ENCODE assay signal across 8 cellular contexts in the genomic region with DNA sequence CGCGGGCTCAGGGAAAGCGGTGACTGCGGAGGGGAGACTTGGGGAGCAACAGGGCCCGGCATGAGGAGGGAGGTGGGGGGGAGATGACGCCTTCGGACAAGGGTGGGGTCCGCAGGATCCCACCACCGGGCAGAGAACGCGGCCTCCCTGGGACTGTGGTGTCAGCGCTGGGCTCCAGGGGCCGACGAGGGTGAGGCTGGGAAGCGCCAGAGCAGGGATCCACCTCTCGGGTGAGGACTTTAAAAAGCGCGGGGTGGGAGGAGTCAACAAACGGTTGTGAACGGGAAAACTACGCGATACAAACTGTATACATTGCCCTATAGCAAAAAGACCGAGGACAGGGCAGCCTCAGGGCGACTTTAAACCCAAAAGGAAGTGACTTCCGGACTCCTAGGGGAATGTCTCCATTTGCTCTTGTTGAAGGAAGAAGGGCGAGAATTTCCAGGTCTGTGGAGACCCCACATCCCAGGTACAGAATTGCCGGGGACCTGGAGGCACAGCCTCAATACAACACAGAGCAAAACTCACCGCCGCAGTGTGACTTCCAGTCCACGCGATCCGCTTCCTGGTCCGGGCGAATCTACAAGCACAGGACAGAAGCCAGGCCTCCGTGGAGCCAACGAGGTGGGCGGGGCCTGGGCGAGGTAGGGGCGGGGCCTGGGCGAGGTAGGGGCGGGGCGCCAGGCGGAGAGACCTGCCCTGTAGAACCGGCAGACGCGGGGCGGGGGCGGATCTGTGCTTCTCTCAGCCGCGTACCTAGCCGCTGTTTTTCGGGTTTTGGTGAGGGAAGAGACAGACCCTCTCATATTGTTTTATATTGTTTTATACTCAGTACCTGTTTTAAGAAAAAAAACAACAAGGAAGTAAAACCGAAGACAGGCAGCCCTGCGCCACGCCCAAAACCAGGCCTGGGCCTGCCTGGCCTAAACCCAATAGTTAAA. TPM values are rescaled to one million over a fixed set of nuclear protein-coding genes. Genes with fewer than 3 reads are reported as not detected.
DNase-seq lines count a peak whose midpoint lies in the region; TF ChIP-seq lines count a peak whose summit lies in the region.

A gene (minus strand): TSS at position 588 of the 941 bp plus-strand sequence. CDS start 5,555 bp downstream, outside the sequence.

- DNase-seq in GM04503 (ENCODE audit: low read depth), result peak; percentile 27
- DNase-seq in HFFc6, result peak; percentile 74
- DNase-seq in NCI-H1092 treated with DMSO at 0.1 percent for 48 hours (lab: John Stamatoyannopoulos, UW), result peak; percentile 56
- peak; percentile 78 for DNase-seq in T1000 (lab: John Stamatoyannopoulos, UW)
- peak; percentile 80 for DNase-seq in astrocyte of the spinal cord (ENCODE audit: low read depth, low spot score)
- DNase-seq in hepatocyte (ENCODE audit: low spot score), result peak; percentile 96
- DNase-seq in retinal pigment epithelial cell (ENCODE audit: low read depth), result no peak
- DNase-seq in NCI-H1694 treated with DMSO at 0.1 percent for 48 hours (lab: John Stamatoyannopoulos, UW), result no peak

- H3K4me3 Mint-ChIP-seq in HFFc6, result peak within 1 kb of the TSS; percentile 90

- H3K4me1 Mint-ChIP-seq in HFFc6 (ENCODE audit: low read depth), result peaks cover 41% of the 10 kb centered on the region

- H3K36me3 Mint-ChIP-seq in HFFc6 (ENCODE audit: low read depth), result peaks cover 19% of the 10 kb centered on the region

- peaks cover 12% of the 10 kb centered on the region for H3K4me1 ChIP-seq in hepatocyte (ENCODE audit: insufficient read depth)

- no peaks in the 10 kb centered on the region for H4K20me1 ChIP-seq in hepatocyte (ENCODE audit: insufficient read depth, poor library complexity, severe bottlenecking)

- H3K27ac ChIP-seq in hepatocyte, result peak within 1 kb of the TSS; percentile 99

- WGBS in hepatocyte (ENCODE audit: low lambda C conversion rate, missing lambda C conversion rate), result 4% methylated on average over 41 of the region's 55 CpGs

- no peaks in the 10 kb centered on the region for H3K9me3 Mint-ChIP-seq in HFFc6

- H3K4me3 ChIP-seq in astrocyte of the spinal cord (ENCODE audit: low read depth, low read length) (peak within 1 kb of the TSS; percentile 83), hepatocyte (peak within 1 kb of the TSS; percentile 75), retinal pigment epithelial cell (ENCODE audit: low read length) (peak within 1 kb of the TSS; percentile 90)

- no peaks in the 10 kb centered on the region for H3K9me3 ChIP-seq in hepatocyte (ENCODE audit: low read depth)

- H3K27me3 Mint-ChIP-seq in HFFc6 (ENCODE audit: insufficient read depth), result no peaks in the 10 kb centered on the region; the same call in none of the 2 replicates

- TF ChIP-seq CTCF in HFFc6 (IDR thresholded peaks at IDR 0.05) (no peak), astrocyte of the spinal cord (IDR thresholded peaks at IDR 0.05; ENCODE audit: low read depth, low read length) (no peak), hepatocyte (IDR thresholded peaks at IDR 0.05; ENCODE audit: poor library complexity) (no peak), retinal pigment epithelial cell (conservative IDR thresholded peaks at IDR 0.05; ENCODE audit: low read depth, low read length) (no peak)

- H2AFZ ChIP-seq in hepatocyte, result peak within 1 kb of the TSS; percentile 95

- in situ Hi-C loops in astrocyte of the spinal cord (cut with HindIII; ENCODE audit: low sequenced_read_pairs), result no loop called here

- H3K4me2 ChIP-seq in hepatocyte, result peak within 1 kb of the TSS; percentile 99

- no peaks in the 10 kb centered on the region for H3K9me2 ChIP-seq in hepatocyte (replicated peaks; ENCODE audit: insufficient read depth)

- peaks cover 12% of the 10 kb centered on the region for H3K79me2 ChIP-seq in hepatocyte

- no peaks in the 10 kb centered on the region for H3K27me3 ChIP-seq in hepatocyte

- H3K36me3 ChIP-seq in hepatocyte (replicated peaks; ENCODE audit: insufficient read depth, low read depth), result no peaks in the 10 kb centered on the region

- H3K27ac Mint-ChIP-seq in HFFc6, result peak within 1 kb of the TSS; percentile 95

RNA-seq across cellular contexts. Expression of the gene that starts here (rescaled TPM):
- total RNA-seq in HFFc6 (2021; fragmentation: NEBNext Ultra II Directional; extraction: Animal tissue kit (Norgen Biotek cat#: 25700)), result 1 to 10 TPM; 2.2 to 3.1 (median 2.8) TPM
- total RNA-seq in hepatocyte, result 5.5 and 9.3 TPM in 2 replicates
- 1.2 and 4.8 TPM in 2 replicates for polyA plus RNA-seq in hepatocyte

Comparison
In these comparisons a context has a peak if more than half of its experiments do, and no peak if none do; other contexts are left out.
1. DNase-seq: peak in GM04503 (single experiment), HFFc6 (single experiment), NCI-H1092 treated with DMSO at 0.1 percent for 48 hours (single experiment), T1000 (single experiment), astrocyte of the spinal cord (single experiment) and hepatocyte (single experiment); none in retinal pigment epithelial cell (single experiment) and NCI-H1694 treated with DMSO at 0.1 percent for 48 hours (single experiment).
2. Peak in every context shown above with its lines, with median percentiles within 50 percentile points of each other: H3K4me3 ChIP-seq.